ENCODE assay signal across 17 cellular contexts in the genomic region with DNA sequence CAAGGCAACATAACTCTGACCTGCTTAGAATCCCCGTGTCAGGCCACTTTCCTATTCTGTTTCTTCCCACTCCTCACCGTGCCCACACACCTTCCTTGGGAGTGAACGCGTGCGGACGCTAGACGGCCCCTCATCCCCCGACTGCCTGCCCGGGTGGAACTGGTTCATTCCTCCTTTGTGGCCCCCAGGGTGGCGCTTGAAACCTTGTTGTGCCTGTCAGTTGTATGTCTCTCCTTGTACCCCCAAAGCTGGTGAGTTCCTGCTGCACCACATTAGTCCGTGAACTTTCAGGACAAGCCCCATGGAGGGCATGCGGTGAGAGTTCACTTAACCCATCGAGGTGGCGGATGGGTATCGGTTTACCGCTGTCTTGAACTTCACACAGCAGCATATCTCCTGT.
"Had no signal": no experiment of that assay in that cellular context is flagged by ENCODE, and none has a peak within 500 bp of the region (broad histone marks: within the 10 kb centered on the region; RNA-seq: fewer than 3 reads in every experiment).

No MANE protein-coding gene starts in this region.

- DNase-seq: activated CD4-positive, alpha-beta T cell treated with anti-CD3 and anti-CD28 coated beads, Interleukin-2, amount 10 ng/mL, durations not matched to agents 7 days and 5 days; activated CD4-positive, CD25-positive, alpha-beta regulatory T cell; activated naive CD4-positive, alpha-beta T cell treated with anti-CD3 and anti-CD28 coated beads, Interleukin-2, amount 50 U/mL, for 16 hours; activated T-cell treated with anti-CD3 and anti-CD28 coated beads for 4 hours; amygdala; central memory CD4-positive, alpha-beta T cell; esophagus squamous epithelium; hypothalamus; kidney; retina; stimulated activated CD4-positive, alpha-beta T cell treated with anti-CD3 and anti-CD28 coated beads, Interleukin-15, amount 100 ng/mL, for 24 hours; stimulated activated CD4-positive, alpha-beta T cell treated with anti-CD3 and anti-CD28 coated beads, Interleukin-4, amount 100 ng/mL, for 1 hour; stimulated activated naive CD4-positive, alpha-beta T cell; transverse colon had no signal

- H3K4me1 Mint-ChIP-seq: activated CD4-positive, alpha-beta T cell treated with anti-CD3 and anti-CD28 coated beads, Interleukin-2, amount 10 ng/mL, durations not matched to agents 7 days and 5 days had no signal

- H3K27ac Mint-ChIP-seq: activated CD4-positive, alpha-beta T cell treated with anti-CD3 and anti-CD28 coated beads, Interleukin-2, amount 10 ng/mL, durations not matched to agents 7 days and 5 days had no signal

- H3K9me3 Mint-ChIP-seq: activated CD4-positive, alpha-beta T cell treated with anti-CD3 and anti-CD28 coated beads, Interleukin-2, amount 10 ng/mL, durations not matched to agents 7 days and 5 days; brain; neural crest cell had no signal

- H3K27ac ChIP-seq: esophagus squamous epithelium, parathyroid adenoma, transverse colon had no signal

- H3K27me3 Mint-ChIP-seq: activated CD4-positive, alpha-beta T cell treated with anti-CD3 and anti-CD28 coated beads, Interleukin-2, amount 10 ng/mL, durations not matched to agents 7 days and 5 days; brain had no signal

- H2AFZ ChIP-seq: parathyroid adenoma had no signal

- H3K9ac ChIP-seq: parathyroid adenoma had no signal

- H3K9me3 ChIP-seq: esophagus squamous epithelium, transverse colon had no signal

- H3K27me3 ChIP-seq: esophagus squamous epithelium, transverse colon had no signal

- H3K4me3 ChIP-seq: esophagus squamous epithelium, transverse colon had no signal

- H3K4me3 Mint-ChIP-seq: activated CD4-positive, alpha-beta T cell treated with anti-CD3 and anti-CD28 coated beads, Interleukin-2, amount 10 ng/mL, durations not matched to agents 7 days and 5 days; brain; neural crest cell had no signal
